In the genomic region with DNA sequence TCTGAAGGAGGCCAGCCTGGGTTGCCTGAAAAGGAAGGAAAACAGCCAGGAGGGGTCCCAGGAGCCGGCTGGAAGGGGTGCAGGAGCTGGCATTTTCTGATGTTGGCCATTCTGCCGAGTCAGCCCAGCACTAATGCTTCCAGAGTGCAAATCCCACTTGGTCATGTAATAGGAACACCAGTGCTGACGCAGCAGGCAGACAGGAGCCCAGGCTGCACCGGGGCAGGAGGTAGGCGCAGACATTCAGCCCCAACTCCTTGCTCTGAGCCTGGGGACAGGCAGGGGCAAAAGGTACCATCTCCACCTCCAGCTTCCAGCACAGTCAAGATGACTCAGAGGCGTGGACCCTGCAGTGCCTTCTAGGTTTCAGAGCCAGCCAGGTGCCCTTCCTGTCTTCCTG, we compare ENCODE assay signal across 1 cellular context.
TF ChIP-seq lines count a peak whose summit lies in the region.

No MANE protein-coding gene starts in this region.

TF ChIP-seq in A549, 52 proteins besides CTCF, POLR2A, EP300 and RAD21:
- peak; percentile 88 for TF ChIP-seq MAFK (IDR thresholded peaks at IDR 0.05; ENCODE audit: partially characterized antibody)
- no peak for TF ChIP-seq CHD4 (IDR thresholded peaks at IDR 0.05; ENCODE audit: borderline replicate concordance)
TF ChIP-seq in A549: peak in this region for 1.
